In the genomic region with DNA sequence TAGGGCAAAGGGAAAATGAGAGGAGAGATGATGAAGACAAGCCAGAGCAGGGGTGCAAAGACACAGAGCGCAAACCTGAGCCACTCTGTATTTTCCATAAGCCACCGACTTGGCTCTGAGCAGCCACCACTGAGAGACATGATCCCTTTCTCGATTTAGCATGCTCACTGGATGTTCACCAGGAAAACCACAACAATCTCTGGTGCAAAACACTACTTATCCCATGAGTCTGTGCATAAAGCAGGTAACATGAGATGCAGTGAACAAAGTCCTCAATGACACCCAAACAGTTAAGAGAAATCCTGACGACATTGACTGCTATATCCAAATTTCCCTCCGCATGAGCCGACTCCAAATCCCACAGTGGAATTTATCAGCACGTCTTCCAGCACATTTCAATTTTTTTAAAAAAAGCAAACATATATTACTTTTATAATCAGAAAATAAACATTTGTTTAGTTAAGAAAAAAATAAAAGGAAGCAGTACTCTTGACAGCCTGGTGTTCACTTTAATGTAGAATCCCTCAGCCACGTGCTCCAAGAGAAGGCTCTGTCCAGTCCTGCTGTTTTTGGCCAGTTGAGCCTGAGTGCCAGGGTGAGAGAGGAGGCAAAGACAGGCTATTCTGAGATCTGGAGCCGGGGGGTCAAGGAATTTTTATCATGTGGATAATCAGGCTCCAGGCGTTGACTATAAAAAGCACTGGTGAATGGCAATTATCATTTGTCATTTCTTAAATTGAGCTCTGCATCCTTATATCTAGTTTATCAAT, we compare ENCODE assay signal across 1 cellular context.
A peak's percentile ranks its signal among the peaks of the same experiment; 100 is the strongest.
TF ChIP-seq lines count a peak whose summit lies in the region.

No MANE protein-coding gene starts in this region.

TF ChIP-seq in SK-N-SH, 30 proteins besides CTCF, POLR2A, EP300 and RAD21 (continued from another document):
- TF ChIP-seq, protein P1, sequence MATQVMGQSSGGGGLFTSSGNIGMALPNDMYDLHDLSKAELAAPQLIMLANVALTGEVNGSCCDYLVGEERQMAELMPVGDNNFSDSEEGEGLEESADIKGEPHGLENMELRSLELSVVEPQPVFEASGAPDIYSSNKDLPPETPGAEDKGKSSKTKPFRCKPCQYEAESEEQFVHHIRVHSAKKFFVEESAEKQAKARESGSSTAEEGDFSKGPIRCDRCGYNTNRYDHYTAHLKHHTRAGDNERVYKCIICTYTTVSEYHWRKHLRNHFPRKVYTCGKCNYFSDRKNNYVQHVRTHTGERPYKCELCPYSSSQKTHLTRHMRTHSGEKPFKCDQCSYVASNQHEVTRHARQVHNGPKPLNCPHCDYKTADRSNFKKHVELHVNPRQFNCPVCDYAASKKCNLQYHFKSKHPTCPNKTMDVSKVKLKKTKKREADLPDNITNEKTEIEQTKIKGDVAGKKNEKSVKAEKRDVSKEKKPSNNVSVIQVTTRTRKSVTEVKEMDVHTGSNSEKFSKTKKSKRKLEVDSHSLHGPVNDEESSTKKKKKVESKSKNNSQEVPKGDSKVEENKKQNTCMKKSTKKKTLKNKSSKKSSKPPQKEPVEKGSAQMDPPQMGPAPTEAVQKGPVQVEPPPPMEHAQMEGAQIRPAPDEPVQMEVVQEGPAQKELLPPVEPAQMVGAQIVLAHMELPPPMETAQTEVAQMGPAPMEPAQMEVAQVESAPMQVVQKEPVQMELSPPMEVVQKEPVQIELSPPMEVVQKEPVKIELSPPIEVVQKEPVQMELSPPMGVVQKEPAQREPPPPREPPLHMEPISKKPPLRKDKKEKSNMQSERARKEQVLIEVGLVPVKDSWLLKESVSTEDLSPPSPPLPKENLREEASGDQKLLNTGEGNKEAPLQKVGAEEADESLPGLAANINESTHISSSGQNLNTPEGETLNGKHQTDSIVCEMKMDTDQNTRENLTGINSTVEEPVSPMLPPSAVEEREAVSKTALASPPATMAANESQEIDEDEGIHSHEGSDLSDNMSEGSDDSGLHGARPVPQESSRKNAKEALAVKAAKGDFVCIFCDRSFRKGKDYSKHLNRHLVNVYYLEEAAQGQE (IDR thresholded peaks at IDR 0.05; ENCODE audit: low read depth, low read length): peak; percentile 41; the same call in 1 of the 2 replicates
- no peak for TF ChIP-seq YY1 (IDR thresholded peaks at IDR 0.05; ENCODE audit: low read depth)
